ENCODE assay signal across 11 cellular contexts in the genomic region with DNA sequence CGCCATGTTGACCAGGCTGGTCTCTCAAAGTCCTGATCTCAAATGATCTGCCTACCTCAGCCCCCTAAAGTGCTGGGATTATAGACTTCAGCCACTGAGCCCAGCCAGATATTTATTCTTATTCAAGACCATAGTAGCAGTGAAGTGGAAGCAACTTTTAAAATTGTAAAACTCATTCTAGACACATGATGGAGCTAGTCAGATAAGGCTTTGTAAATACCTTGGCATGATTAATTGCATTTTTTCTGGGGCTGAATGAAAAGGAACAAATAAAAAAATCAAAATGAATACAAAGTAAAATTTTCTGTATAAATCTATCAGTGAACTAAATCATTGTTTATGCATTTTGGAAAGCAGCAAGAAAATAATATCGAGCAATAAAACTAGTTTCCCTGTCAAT. TPM values are rescaled to one million over a fixed set of nuclear protein-coding genes. Genes with fewer than 3 reads are reported as not detected.
DNase-seq lines count a peak whose midpoint lies in the region; ATAC-seq and TF ChIP-seq lines count a peak whose summit lies in the region.
"Had no signal": no experiment of that assay in that cellular context is flagged by ENCODE, and none has a peak within 500 bp of the region (broad histone marks: within the 10 kb centered on the region; RNA-seq: fewer than 3 reads in every experiment).

No MANE protein-coding gene starts in this region.

- intact Hi-C loops in ovary (cut with DNase I), result no loop called here

- no peaks in the 10 kb centered on the region for H3K36me3 ChIP-seq in ovary

- H3K4me3 ChIP-seq in fibroblast of the aortic adventitia (ENCODE audit: low read depth, low read length), result no peak overlapping the region
- no peak overlapping the region for H3K4me3 ChIP-seq in ovary

- TF ChIP-seq CTCF in GM12873 (IDR thresholded peaks at IDR 0.05; ENCODE audit: insufficient read depth, low read depth, low read length, missing control alignments) (peak; percentile 23), fibroblast of the aortic adventitia (IDR thresholded peaks at IDR 0.05; ENCODE audit: insufficient read depth, low read length) (peak; percentile 6), ovary (IDR thresholded peaks at IDR 0.05) (no peak)

- H3K4me1 ChIP-seq in ovary (ENCODE audit: insufficient read depth), result no peaks in the 10 kb centered on the region

- no peak overlapping the region for H3K27ac ChIP-seq in ovary

- TF ChIP-seq POLR2A in ovary (IDR thresholded peaks at IDR 0.05), result no peak

- no peaks in the 10 kb centered on the region for H3K27me3 ChIP-seq in ovary

- no peak for ATAC-seq in GM21529 (IDR thresholded peaks at IDR 0.05; ENCODE audit: unreplicated experiment)
- ATAC-seq in stimulated activated naive CD8-positive, alpha-beta T cell treated with anti-CD3 and anti-CD28 coated beads, Interleukin-15, Interleukin-2, amounts not matched to agents 100 U/mL and 50 U/mL, for 24 hours, result no peak
- ATAC-seq: left lobe of liver had no signal

- in situ Hi-C loops in ACHN (cut with HindIII; ENCODE audit: low pct_ligation_motif_present, low pct_unique_long_range_greater_than_20kb, low sequenced_read_pairs), result no loop called here

- TF ChIP-seq EP300 in ovary (IDR thresholded peaks at IDR 0.05), result no peak

- 92 to 95% (median 95%) methylated on average over 2 of the region's 2 CpGs for WGBS in ovary, 3 donors

- no peaks in the 10 kb centered on the region for H3K9me3 ChIP-seq in ovary

- DNase-seq in ACHN, result peak; percentile 41
- DNase-seq in OCI-M1 (lab: John Stamatoyannopoulos, UW), result peak; percentile 30
- DNase-seq in fibroblast of the aortic adventitia (ENCODE audit: low read depth), result peak; percentile 49
- no peak for DNase-seq in ovary
- DNase-seq in GM19240 (ENCODE audit: insufficient read length, low spot score), result no peak
- no peak for DNase-seq in stimulated activated naive CD8-positive, alpha-beta T cell treated with anti-CD3 and anti-CD28 coated beads, Interleukin-15, Interleukin-2, amounts not matched to agents 100 U/mL and 50 U/mL, for 24 hours
- DNase-seq: caudate nucleus; stimulated activated CD4-positive, alpha-beta T cell treated with anti-CD3 and anti-CD28 coated beads, Interleukin-4, amount 100 ng/mL, for 1 hour had no signal

RNA-seq across cellular contexts. Expression of a gene that starts 4.1 kb away (rescaled TPM):
- 93.5 and 147 TPM in 2 replicates for total RNA-seq in fibroblast of the aortic adventitia (ENCODE audit: low replicate concordance)
- total RNA-seq in ovary, result 10 to 100 TPM; 27.3 to 55.3 (median 44.8) TPM
- polyA plus RNA-seq in ovary, result 10 to 100 TPM; 11.6 to 96.0 TPM

Comparison
In these comparisons a context has a peak if more than half of its experiments do, and no peak if none do; other contexts are left out.
1. DNase-seq: peak in ACHN (single experiment), OCI-M1 (single experiment) and fibroblast of the aortic adventitia (single experiment); none in ovary (0 of 5), GM19240 (single experiment) and stimulated activated naive CD8-positive, alpha-beta T cell treated with anti-CD3 and anti-CD28 coated beads, Interleukin-15, Interleukin-2, amounts not matched to agents 100 U/mL and 50 U/mL, for 24 hours (single experiment).
2. CTCF ChIP-seq: peak in GM12873 (single experiment) and fibroblast of the aortic adventitia (single experiment); none in ovary (0 of 3).